Comparison of ENCODE assay signal across 9 cellular contexts in the genomic region with DNA sequence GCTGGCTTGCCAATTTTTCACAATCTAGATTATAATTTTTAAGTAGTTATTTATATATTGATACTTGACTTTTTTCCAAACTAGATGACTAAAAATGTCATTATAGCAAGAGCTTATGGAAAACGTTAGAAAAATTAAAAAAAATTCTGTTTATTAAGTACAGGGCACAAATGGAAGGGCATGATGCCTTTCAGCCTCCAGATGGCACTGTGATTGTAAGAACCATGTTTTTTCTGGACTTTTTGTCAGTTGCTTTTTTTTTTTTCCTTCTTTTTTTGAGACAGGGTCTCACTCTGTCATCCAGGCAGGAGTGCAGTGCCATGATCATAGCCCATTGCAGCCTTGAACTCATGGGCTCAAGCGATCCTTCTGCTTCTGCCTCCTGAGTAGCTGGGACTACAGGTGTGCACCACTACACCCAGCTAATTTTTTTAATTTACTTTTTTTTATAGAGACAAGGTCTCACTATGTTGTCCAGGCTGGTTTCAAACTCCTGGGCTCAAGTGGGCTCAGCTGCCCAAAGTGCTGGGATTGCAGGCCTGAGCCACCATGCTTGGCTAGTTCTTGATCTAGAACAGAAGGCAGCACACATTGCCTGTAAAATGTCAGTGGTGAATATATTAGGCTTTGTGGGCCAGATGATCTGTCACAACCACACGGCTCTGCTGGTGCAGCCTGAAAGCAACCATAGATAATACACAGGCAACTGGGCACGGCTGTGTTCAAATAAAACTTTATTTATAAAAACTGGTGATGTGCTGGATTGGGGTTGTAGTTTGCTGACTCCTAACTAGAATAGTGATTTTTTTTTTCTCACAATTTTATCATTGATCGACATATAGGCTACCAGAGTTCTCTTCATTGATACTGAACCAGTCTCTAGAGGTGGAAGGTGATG.
A peak's percentile ranks its signal among the peaks of the same experiment; 100 is the strongest.
DNase-seq lines count a peak whose midpoint lies in the region; ATAC-seq and TF ChIP-seq lines count a peak whose summit lies in the region.
"Had no signal": no experiment of that assay in that cellular context is flagged by ENCODE, and none has a peak within 500 bp of the region (broad histone marks: within the 10 kb centered on the region; RNA-seq: fewer than 3 reads in every experiment).

No MANE protein-coding gene starts in this region.

- H3K36me3 Mint-ChIP-seq in nephron (ENCODE audit: low read depth), result peaks cover 25% of the 10 kb centered on the region

- no peak overlapping the region for H3K4me3 Mint-ChIP-seq in nephron

- H4K20me1 ChIP-seq in MM.1S (ENCODE audit: insufficient read depth, low read length), result no peaks in the 10 kb centered on the region

- no peaks in the 10 kb centered on the region for H3K79me2 ChIP-seq in MM.1S (ENCODE audit: low read length)

- DNase-seq in DMS53 treated with DMSO at 0.1 percent for 48 hours (lab: John Stamatoyannopoulos, UW; ENCODE audit: unreplicated experiment), result peak; percentile 6
- DNase-seq in MM.1S, result peak; percentile 47
- DNase-seq in dedifferentiated amniotic fluid mesenchymal stem cell (ENCODE audit: extremely low spot score), result peak; percentile 29
- no peak for DNase-seq in activated effector memory CD4-positive, alpha-beta T cell treated with anti-CD3 and anti-CD28 coated beads, Interleukin-2, amount 50 U/mL, for 16 hours
- no peak for DNase-seq in activated CD4-positive, alpha-beta T cell treated with anti-CD3 and anti-CD28 coated beads, Interleukin-2, amount 50 U/mL, for 48 hours
- DNase-seq in HAP-1 (ENCODE audit: low spot score in 2 of 2), result no peak

- no peaks in the 10 kb centered on the region for H3K9me3 Mint-ChIP-seq in nephron

- H3K4me2 ChIP-seq in MM.1S (ENCODE audit: low read depth, low read length), result no peak overlapping the region

- H3K9me3 ChIP-seq in MM.1S (replicated peaks; ENCODE audit: insufficient read depth, low read length), result no peaks in the 10 kb centered on the region
- no peaks in the 10 kb centered on the region for H3K9me3 ChIP-seq in HAP-1

- no peaks in the 10 kb centered on the region for H3K27me3 Mint-ChIP-seq in nephron (ENCODE audit: low read depth)

- H3K9ac ChIP-seq in MM.1S (ENCODE audit: low read length), result no peak overlapping the region

- no peaks in the 10 kb centered on the region for H3K9me2 ChIP-seq in MM.1S (replicated peaks; ENCODE audit: insufficient read depth, low read length)

- in situ Hi-C loops in HAP-1 (cut with MboI; ENCODE audit: low sequenced_read_pairs), result no loop called here

- H3K27ac Mint-ChIP-seq in nephron, result no peak overlapping the region

- no peaks in the 10 kb centered on the region for H3K27me3 ChIP-seq in MM.1S (replicated peaks; ENCODE audit: insufficient read depth, low read length)
- no peaks in the 10 kb centered on the region for H3K27me3 ChIP-seq in HAP-1 (ENCODE audit: low read depth)

- H3K4me1 ChIP-seq in MM.1S (ENCODE audit: low read length), result no peaks in the 10 kb centered on the region
- no peaks in the 10 kb centered on the region for H3K4me1 ChIP-seq in HAP-1

- H3K4me3 ChIP-seq in MM.1S (ENCODE audit: low read length) (no peak overlapping the region), HAP-1 (no peak overlapping the region)
- H3K4me3 ChIP-seq: skin epidermis had no signal

- no peak overlapping the region for H3K27ac ChIP-seq in MM.1S (ENCODE audit: low read length)
- H3K27ac ChIP-seq: skin epidermis had no signal

- ATAC-seq in HG03097 (IDR thresholded peaks at IDR 0.05; ENCODE audit: low FRiP score, unreplicated experiment), result no peak

- H3K36me3 ChIP-seq in MM.1S (replicated peaks; ENCODE audit: insufficient read depth, low read length) (no peaks in the 10 kb centered on the region; the same call in 1 of the 2 replicates), HAP-1 (replicated peaks) (peaks cover 85% of the 10 kb centered on the region)

- H2AFZ ChIP-seq in MM.1S (ENCODE audit: low read length), result no peak overlapping the region

- TF ChIP-seq CTCF in MM.1S (IDR thresholded peaks at IDR 0.05; ENCODE audit: low read length) (peak; percentile 48), nephron (IDR thresholded peaks at IDR 0.05; ENCODE audit: unreplicated experiment in 3 of 3) (peak; percentile 41 to 62 (median 47))

- no peaks in the 10 kb centered on the region for H3F3A ChIP-seq in MM.1S (ENCODE audit: insufficient read depth, low read length)

- no peaks in the 10 kb centered on the region for H3K4me1 Mint-ChIP-seq in nephron

Comparison
In these comparisons a context has a peak if more than half of its experiments do, and no peak if none do; other contexts are left out.
1. DNase-seq: peak in DMS53 treated with DMSO at 0.1 percent for 48 hours (single experiment), MM.1S (single experiment) and dedifferentiated amniotic fluid mesenchymal stem cell (single experiment); none in activated effector memory CD4-positive, alpha-beta T cell treated with anti-CD3 and anti-CD28 coated beads, Interleukin-2, amount 50 U/mL, for 16 hours (single experiment), activated CD4-positive, alpha-beta T cell treated with anti-CD3 and anti-CD28 coated beads, Interleukin-2, amount 50 U/mL, for 48 hours (0 of 2) and HAP-1 (0 of 2).